Comparison of ENCODE assay signal across 20 cellular contexts in the genomic region with DNA sequence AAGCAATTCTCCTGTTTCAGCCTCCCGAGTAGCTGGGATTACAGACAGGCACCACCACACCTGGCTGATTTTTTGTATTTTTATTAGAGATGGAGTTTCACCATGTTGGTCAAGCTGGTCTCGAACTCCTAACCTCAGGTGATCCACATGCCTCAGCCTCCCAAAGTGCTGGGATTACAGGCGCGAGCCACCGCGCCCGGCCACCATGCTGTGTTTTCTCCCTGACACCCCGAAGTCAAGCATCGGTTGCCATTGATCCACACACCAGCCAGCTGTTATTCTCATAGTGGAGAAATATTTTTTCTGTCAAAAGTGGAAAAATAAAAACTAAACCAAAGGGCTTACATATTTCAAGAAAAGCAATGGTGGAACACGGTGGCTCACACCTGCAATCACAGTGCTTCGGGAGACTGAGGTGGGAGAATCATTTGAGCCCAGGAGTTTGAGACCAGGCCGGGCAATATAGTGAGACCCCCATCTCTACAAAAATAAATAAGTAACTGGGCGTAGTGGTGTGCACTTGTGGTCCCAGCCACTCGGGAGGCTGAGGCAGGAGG.
"Had no signal": no experiment of that assay in that cellular context is flagged by ENCODE, and none has a peak within 500 bp of the region (broad histone marks: within the 10 kb centered on the region; RNA-seq: fewer than 3 reads in every experiment).

No MANE protein-coding gene starts in this region.

- H3K4me2 ChIP-seq: SK-N-SH had no signal

- H3K9ac ChIP-seq: SK-N-SH had no signal

- DNase-seq: Karpas-422, KG1, MG63, NCI-H1092, NCI-H1105 treated with DMSO at 0.1 percent for 48 hours, NCI-H1417 treated with DMSO at 0.1 percent for 48 hours, NCI-H146, NCI-H1694 treated with DMSO at 0.1 percent for 48 hours, NCI-H1930, NCI-H2081, NCI-H2107, NCI-H2227 treated with DMSO at 0.1 percent for 48 hours, NCI-H524, NCI-H526 treated with DMSO at 0.1 percent for 48 hours, NCI-H748 treated with DMSO at 0.1 percent for 48 hours, Right ventricle myocardium superior, RPMI8226, SK-N-SH, SW 1271 had no signal

- H3K27me3 ChIP-seq: MG63 had no signal

- H3K36me3 ChIP-seq: MG63 had no signal

- H3K9me3 ChIP-seq: MG63, SK-N-SH had no signal

- H3K4me3 ChIP-seq: MG63 had no signal

- FAIRE-seq: RCC 7860 had no signal
